In genomic region chr2:95086017-95086416, GRCh38 we compare ENCODE assay signal across 21 cellular contexts.
"Had no signal": no experiment of that assay in that cellular context is flagged by ENCODE, and none has a peak within 500 bp of the region (broad histone marks: within the 10 kb centered on the region; RNA-seq: fewer than 3 reads in every experiment).

No MANE protein-coding gene starts in this region.

- H3K4me1 ChIP-seq: esophagus muscularis mucosa, foreskin keratinocyte, gastroesophageal sphincter, heart left ventricle, left lung, lower lobe of right lung had no signal

- H3K4me3 Mint-ChIP-seq: immature natural killer cell; mesothelial cell of epicardium; naive thymus-derived CD4-positive, alpha-beta T cell had no signal

- H3K4me1 Mint-ChIP-seq: immature natural killer cell, mesothelial cell of epicardium had no signal

- H3K27me3 Mint-ChIP-seq: naive thymus-derived CD4-positive, alpha-beta T cell had no signal

- H3K9me3 Mint-ChIP-seq: immature natural killer cell; naive thymus-derived CD4-positive, alpha-beta T cell had no signal

- DNase-seq: dermis blood vessel endothelial cell; dorsolateral prefrontal cortex; effector CD4-positive, alpha-beta T cell; effector memory CD4-positive, alpha-beta T cell; foreskin keratinocyte; heart left ventricle; hypothalamus; immature natural killer cell; islet precursor cell; kidney; kidney glomerular epithelial cell; left lung; left ventricle myocardium superior; lower lobe of right lung; mesenchymal stem cell; naive thymus-derived CD4-positive, alpha-beta T cell had no signal

- H3K9me3 ChIP-seq: esophagus muscularis mucosa, gastroesophageal sphincter, heart left ventricle, left lung, lower lobe of right lung had no signal

- H3K27ac Mint-ChIP-seq: mesothelial cell of epicardium had no signal

- ATAC-seq: foreskin keratinocyte; gastroesophageal sphincter; heart left ventricle; left lung; left ventricle myocardium superior; lower lobe of right lung; naive thymus-derived CD4-positive, alpha-beta T cell had no signal

- H3K4me3 ChIP-seq: coronary artery, dorsolateral prefrontal cortex, esophagus muscularis mucosa, gastroesophageal sphincter, heart left ventricle, hepatocyte, left lung, lower lobe of right lung had no signal
